In genomic region chr17:20141201-20141999, GRCh38 we compare ENCODE assay signal across 23 cellular contexts.
DNase-seq lines count a peak whose midpoint lies in the region; ATAC-seq, FAIRE-seq and TF ChIP-seq lines count a peak whose summit lies in the region.
"Had no signal": no experiment of that assay in that cellular context is flagged by ENCODE, and none has a peak within 500 bp of the region (broad histone marks: within the 10 kb centered on the region; RNA-seq: fewer than 3 reads in every experiment).

No MANE protein-coding gene starts in this region.

- peak; percentile 63 for ATAC-seq in K562
- peak; percentile 27 for ATAC-seq in left lung
- ATAC-seq in HG03159 (IDR thresholded peaks at IDR 0.05; ENCODE audit: unreplicated experiment) = no peak
- ATAC-seq: A549, HCT116 had no signal

- H3K9ac ChIP-seq in K562 (ENCODE audit: insufficient read depth in 1 of 2, low read depth in 2 of 2, low read length in 2 of 2) (no peak overlapping the region; a peak in 2 of 4 replicates), smooth muscle cell (ENCODE audit: low read depth) (no peak overlapping the region)

- H3K9me1 ChIP-seq in K562 (ENCODE audit: control insufficient read depth, insufficient read depth, low read length) = no peaks in the 10 kb centered on the region

- no peak for TF ChIP-seq RAD21 in K562 (CRISPR knock-in tag; conservative IDR thresholded peaks at IDR 0.05 in 1 of 2, IDR thresholded peaks at IDR 0.05 in 1 of 2)

- no peaks in the 10 kb centered on the region for H4K20me1 ChIP-seq in K562 (replicated peaks; ENCODE audit: control insufficient read depth, insufficient read depth, low read length)
- H4K20me1 ChIP-seq in smooth muscle cell (ENCODE audit: low read depth) = no peaks in the 10 kb centered on the region

- H3K27ac ChIP-seq in K562 (ENCODE audit: extremely low read depth, low read depth, low read length) (no peak overlapping the region), left lung (no peak overlapping the region), smooth muscle cell (ENCODE audit: low read depth) (peak overlapping the region; percentile 71)
- H3K27ac ChIP-seq: A549, SJSA1 had no signal

- H3K27me3 ChIP-seq in H7 (ENCODE audit: control insufficient read depth, insufficient read depth, low read length) (no peaks in the 10 kb centered on the region), K562 (ENCODE audit: control insufficient read depth in 2 of 2, insufficient read depth in 2 of 2, low read length in 2 of 2) (no peaks in the 10 kb centered on the region), left lung (no peaks in the 10 kb centered on the region), smooth muscle cell (ENCODE audit: low read depth) (no peaks in the 10 kb centered on the region)
- H3K27me3 ChIP-seq: BE2C, MG63, SJSA1 had no signal

- FAIRE-seq in K562 (lab: Jason Lieb, UNC) = peak; percentile 54
- FAIRE-seq: A549, G401.6, RCC 7860 had no signal

- POLR2A ChIA-PET in K562 (lab: Yijun Ruan, JAX) = no interaction called here

- no peaks in the 10 kb centered on the region for H3K36me3 ChIP-seq in H7 (replicated peaks; ENCODE audit: control insufficient read depth, insufficient read depth, low read length)
- no peaks in the 10 kb centered on the region for H3K36me3 ChIP-seq in K562 (ENCODE audit: control insufficient read depth, insufficient read depth, low read length)
- H3K36me3 ChIP-seq in left lung = no peaks in the 10 kb centered on the region
- no peaks in the 10 kb centered on the region for H3K36me3 ChIP-seq in smooth muscle cell (ENCODE audit: low read depth)
- H3K36me3 ChIP-seq: BE2C, MG63, SJSA1 had no signal

- in situ Hi-C loops in K562 (cut with MboI) = no loop called here

- H3K4me2 ChIP-seq in K562 (ENCODE audit: insufficient read depth, low read length) (peak overlapping the region; percentile 9), smooth muscle cell (peak overlapping the region; percentile 65)
- H3K4me2 ChIP-seq: A549 had no signal

- TF ChIP-seq CTCF in K562 (IDR thresholded peaks at IDR 0.05 in 2 of 3, conservative IDR thresholded peaks at IDR 0.05 in 1 of 3; ENCODE audit: insufficient read depth in 2 of 3, low read depth in 1 of 3, low read length in 3 of 3) = no peak
- no peak for TF ChIP-seq CTCF in left lung (IDR thresholded peaks at IDR 0.05)
- no peak for TF ChIP-seq CTCF in smooth muscle cell (IDR thresholded peaks at IDR 0.05; ENCODE audit: borderline replicate concordance, insufficient read depth, poor library complexity, severe bottlenecking)

- TF ChIP-seq EP300 in K562 (IDR thresholded peaks at IDR 0.05; ENCODE audit: low read length) = no peak

- CTCF ChIA-PET in K562 (lab: Yijun Ruan, JAX; ENCODE audit: low intra/inter-chr PET ratio) = no interaction called here

- H3F3A ChIP-seq in smooth muscle cell (ENCODE audit: low read depth) = peaks cover 14% of the 10 kb centered on the region

- no peak for TF ChIP-seq POLR2A in K562 (conservative IDR thresholded peaks at IDR 0.05)

- no peaks in the 10 kb centered on the region for H3K79me2 ChIP-seq in K562 (ENCODE audit: control insufficient read depth, insufficient read depth, low read length)
- no peaks in the 10 kb centered on the region for H3K79me2 ChIP-seq in smooth muscle cell (ENCODE audit: low read depth)

- H3K4me1 ChIP-seq in K562 (replicated peaks in 1 of 2; ENCODE audit: control insufficient read depth in 2 of 2, insufficient read depth in 2 of 2, low read length in 2 of 2) = peaks cover 3 to 10% of the 10 kb centered on the region in 2 experiments; a peak in 4 of 5 replicates
- no peaks in the 10 kb centered on the region for H3K4me1 ChIP-seq in left lung
- H3K4me1 ChIP-seq in smooth muscle cell (ENCODE audit: low read depth) = peaks cover 8% of the 10 kb centered on the region
- H3K4me1 ChIP-seq: A549, BE2C, SJSA1 had no signal

- DNase-seq in H7 (peak; percentile 51), K562 (ENCODE audit: extremely low read depth in 1 of 4, low spot score in 3 of 4) (peak in 1 of 4 experiments; percentile 31), left lung (no peak), smooth muscle cell (lab: John Stamatoyannopoulos, UW; ENCODE audit: unreplicated experiment) (no peak), occipital lobe (lab: John Stamatoyannopoulos, UW) (no peak)
- no peak for DNase-seq in activated naive CD4-positive, alpha-beta T cell (lab: John Stamatoyannopoulos, UW)
- DNase-seq: BE2C; CD4-positive, alpha-beta T cell; COR-L47; DMS153; MG63; NCI-H1417; NCI-H1694 treated with DMSO at 0.1 percent for 48 hours; NCI-H2081 treated with DMSO at 0.1 percent for 48 hours; NCI-H2171 treated with DMSO at 0.1 percent for 48 hours; NCI-H524 treated with DMSO at 0.1 percent for 48 hours; OCI-M1 had no signal

- H3K9me3 ChIP-seq in K562 (replicated peaks; ENCODE audit: control insufficient read depth, insufficient read depth, low read depth, low read length) (no peaks in the 10 kb centered on the region), left lung (no peaks in the 10 kb centered on the region), smooth muscle cell (replicated peaks; ENCODE audit: low read depth) (no peaks in the 10 kb centered on the region)
- H3K9me3 ChIP-seq: A549, BE2C, MG63 had no signal

- BruUV-seq in K562 (replicated peaks; lab: Mats Ljungman, UMichigan) = no TSS peak

- peak overlapping the region; percentile 43 for H2AFZ ChIP-seq in K562 (ENCODE audit: low read depth, low read length)
- H2AFZ ChIP-seq in smooth muscle cell (ENCODE audit: low read depth) = no peak overlapping the region

- 26% methylated on average over 9 of the region's 10 CpGs for WGBS in K562 (ENCODE audit: insufficient coverage, low coverage, missing lambda C conversion rate)
- WGBS in smooth muscle cell (ENCODE audit: low lambda C conversion rate) = 24% methylated on average over 10 of the region's 10 CpGs

- no peak overlapping the region for H3K4me3 ChIP-seq in H7 (ENCODE audit: insufficient read depth, low read depth, low read length)
- no peak overlapping the region for H3K4me3 ChIP-seq in K562
- H3K4me3 ChIP-seq in left lung = no peak overlapping the region
- no peak overlapping the region for H3K4me3 ChIP-seq in smooth muscle cell
- H3K4me3 ChIP-seq: A549, MG63, SJSA1 had no signal

- intact Hi-C loops in K562 (cut with micrococcal nuclease) = no loop called here
- intact Hi-C loops in left lung (cut with DNase I) = no loop called here

TF ChIP-seq in K562, 482 proteins besides CTCF, POLR2A, EP300 and RAD21 (continues in another document):
- TF ChIP-seq STAT5A (IDR thresholded peaks at IDR 0.05; ENCODE audit: borderline replicate concordance, low read length) = no peak
- no peak for TF ChIP-seq NRF1 (conservative IDR thresholded peaks at IDR 0.05 in 1 of 2, IDR thresholded peaks at IDR 0.05 in 1 of 2)
- no peak for TF ChIP-seq CEBPG (CRISPR knock-in tag; IDR thresholded peaks at IDR 0.05)
- TF ChIP-seq CEBPG (tag; conservative IDR thresholded peaks at IDR 0.05 in 1 of 2, IDR thresholded peaks at IDR 0.05 in 1 of 2) = peak in 1 of 2 experiments; percentile 40; a peak in 1 of 4 replicates
- TF ChIP-seq, protein P1, sequence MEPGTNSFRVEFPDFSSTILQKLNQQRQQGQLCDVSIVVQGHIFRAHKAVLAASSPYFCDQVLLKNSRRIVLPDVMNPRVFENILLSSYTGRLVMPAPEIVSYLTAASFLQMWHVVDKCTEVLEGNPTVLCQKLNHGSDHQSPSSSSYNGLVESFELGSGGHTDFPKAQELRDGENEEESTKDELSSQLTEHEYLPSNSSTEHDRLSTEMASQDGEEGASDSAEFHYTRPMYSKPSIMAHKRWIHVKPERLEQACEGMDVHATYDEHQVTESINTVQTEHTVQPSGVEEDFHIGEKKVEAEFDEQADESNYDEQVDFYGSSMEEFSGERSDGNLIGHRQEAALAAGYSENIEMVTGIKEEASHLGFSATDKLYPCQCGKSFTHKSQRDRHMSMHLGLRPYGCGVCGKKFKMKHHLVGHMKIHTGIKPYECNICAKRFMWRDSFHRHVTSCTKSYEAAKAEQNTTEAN (CRISPR knock-in tag; IDR thresholded peaks at IDR 0.05) = no peak
- TF ChIP-seq TSC22D4 (tag; IDR thresholded peaks at IDR 0.05) = no peak
- no peak for TF ChIP-seq NCOA4 (IDR thresholded peaks at IDR 0.05; ENCODE audit: partially characterized antibody)
- TF ChIP-seq HDAC8 (tag; IDR thresholded peaks at IDR 0.05) = no peak
- TF ChIP-seq ZNF143 (CRISPR knock-in tag; IDR thresholded peaks at IDR 0.05) = no peak
